ENCODE assay signal across 12 cellular contexts in genomic region chr9:33751536-33752129, GRCh38. TPM values are rescaled to one million over a fixed set of nuclear protein-coding genes. Genes with fewer than 3 reads are reported as not detected.
DNase-seq lines count a peak whose midpoint lies in the region; ATAC-seq and TF ChIP-seq lines count a peak whose summit lies in the region.
"Had no signal": no experiment of that assay in that cellular context is flagged by ENCODE, and none has a peak within 500 bp of the region (broad histone marks: within the 10 kb centered on the region; RNA-seq: fewer than 3 reads in every experiment).

No MANE protein-coding gene starts in this region.

- in situ Hi-C loops in HAP-1 (cut with MboI; ENCODE audit: low sequenced_read_pairs): no loop called here

- H3K4me1 Mint-ChIP-seq in activated naive CD8-positive, alpha-beta T cell (ENCODE audit: low read depth): peaks cover 40% of the 10 kb centered on the region
- peaks cover 34% of the 10 kb centered on the region for H3K4me1 Mint-ChIP-seq in activated naive CD8-positive, alpha-beta T cell treated with anti-CD3 and anti-CD28 coated beads, Interleukin-2, amount 50 U/mL, for 24 hours
- H3K4me1 Mint-ChIP-seq in activated T-helper 17 cell treated with anti-CD3 and anti-CD28 coated beads, Interleukin-2, amount 50 U/mL, for 72 hours: peaks cover 5% of the 10 kb centered on the region
- peaks cover 36% of the 10 kb centered on the region for H3K4me1 Mint-ChIP-seq in stimulated activated effector memory CD8-positive, alpha-beta T cell treated with anti-CD3 and anti-CD28 coated beads, Interleukin-12 subunit alpha, Interleukin-12 subunit beta, amount 100 ng/mL, for 72 hours

- no peak for ATAC-seq in activated naive CD8-positive, alpha-beta T cell treated with anti-CD3 and anti-CD28 coated beads, Interleukin-2, amount 50 U/mL, for 24 hours
- ATAC-seq in activated T-helper 17 cell treated with anti-CD3 and anti-CD28 coated beads, Interleukin-2, amount 50 U/mL, for 72 hours (replicated peaks): no peak
- ATAC-seq in stimulated activated effector memory CD8-positive, alpha-beta T cell treated with anti-CD3 and anti-CD28 coated beads, Interleukin-12 subunit alpha, Interleukin-12 subunit beta, amount 100 ng/mL, for 72 hours: no peak
- ATAC-seq in GM19463 (IDR thresholded peaks at IDR 0.05; ENCODE audit: unreplicated experiment): no peak
- ATAC-seq in HG03045 (IDR thresholded peaks at IDR 0.05; ENCODE audit: unreplicated experiment): no peak
- ATAC-seq: activated CD8-positive, alpha-beta T cell treated with anti-CD3 and anti-CD28 coated beads, Interleukin-2, amount 10 ng/mL, durations not matched to agents 7 days and 5 days had no signal

- H3K36me3 ChIP-seq in HAP-1 (replicated peaks): no peaks in the 10 kb centered on the region

- TF ChIP-seq CTCF in fibroblast of villous mesenchyme (IDR thresholded peaks at IDR 0.05; ENCODE audit: insufficient read depth, low read depth, low read length): no peak

- H3K36me3 Mint-ChIP-seq in activated naive CD8-positive, alpha-beta T cell: no peaks in the 10 kb centered on the region
- no peaks in the 10 kb centered on the region for H3K36me3 Mint-ChIP-seq in activated naive CD8-positive, alpha-beta T cell treated with anti-CD3 and anti-CD28 coated beads, Interleukin-2, amount 50 U/mL, for 24 hours (ENCODE audit: low read depth)
- H3K36me3 Mint-ChIP-seq in activated T-helper 17 cell treated with anti-CD3 and anti-CD28 coated beads, Interleukin-2, amount 50 U/mL, for 72 hours (ENCODE audit: low read depth): peaks cover 6% of the 10 kb centered on the region
- H3K36me3 Mint-ChIP-seq in stimulated activated effector memory CD8-positive, alpha-beta T cell treated with anti-CD3 and anti-CD28 coated beads, Interleukin-12 subunit alpha, Interleukin-12 subunit beta, amount 100 ng/mL, for 72 hours: no peaks in the 10 kb centered on the region

- peak overlapping the region; percentile 65 for H3K4me3 ChIP-seq in fibroblast of villous mesenchyme (ENCODE audit: low read depth, low read length)
- H3K4me3 ChIP-seq in HAP-1: no peak overlapping the region

- no peaks in the 10 kb centered on the region for H3K9me3 ChIP-seq in HAP-1

- H3K27me3 Mint-ChIP-seq in activated naive CD8-positive, alpha-beta T cell: peaks cover 41% of the 10 kb centered on the region
- H3K27me3 Mint-ChIP-seq in activated naive CD8-positive, alpha-beta T cell treated with anti-CD3 and anti-CD28 coated beads, Interleukin-2, amount 50 U/mL, for 24 hours: peaks cover 71% of the 10 kb centered on the region
- H3K27me3 Mint-ChIP-seq in activated T-helper 17 cell treated with anti-CD3 and anti-CD28 coated beads, Interleukin-2, amount 50 U/mL, for 72 hours: peaks cover 48% of the 10 kb centered on the region

- H3K27ac Mint-ChIP-seq in activated naive CD8-positive, alpha-beta T cell: no peak overlapping the region
- H3K27ac Mint-ChIP-seq in activated naive CD8-positive, alpha-beta T cell treated with anti-CD3 and anti-CD28 coated beads, Interleukin-2, amount 50 U/mL, for 24 hours: no peak overlapping the region
- H3K27ac Mint-ChIP-seq in activated T-helper 17 cell treated with anti-CD3 and anti-CD28 coated beads, Interleukin-2, amount 50 U/mL, for 72 hours: no peak overlapping the region
- no peak overlapping the region for H3K27ac Mint-ChIP-seq in stimulated activated effector memory CD8-positive, alpha-beta T cell treated with anti-CD3 and anti-CD28 coated beads, Interleukin-12 subunit alpha, Interleukin-12 subunit beta, amount 100 ng/mL, for 72 hours
- H3K27ac Mint-ChIP-seq: activated CD8-positive, alpha-beta T cell treated with anti-CD3 and anti-CD28 coated beads, Interleukin-2, amount 10 ng/mL, durations not matched to agents 7 days and 5 days had no signal

- no peaks in the 10 kb centered on the region for H3K9me3 Mint-ChIP-seq in activated naive CD8-positive, alpha-beta T cell (ENCODE audit: low read depth)
- H3K9me3 Mint-ChIP-seq in activated naive CD8-positive, alpha-beta T cell treated with anti-CD3 and anti-CD28 coated beads, Interleukin-2, amount 50 U/mL, for 24 hours: no peaks in the 10 kb centered on the region
- no peaks in the 10 kb centered on the region for H3K9me3 Mint-ChIP-seq in activated T-helper 17 cell treated with anti-CD3 and anti-CD28 coated beads, Interleukin-2, amount 50 U/mL, for 72 hours
- H3K9me3 Mint-ChIP-seq in stimulated activated effector memory CD8-positive, alpha-beta T cell treated with anti-CD3 and anti-CD28 coated beads, Interleukin-12 subunit alpha, Interleukin-12 subunit beta, amount 100 ng/mL, for 72 hours: no peaks in the 10 kb centered on the region

- peaks cover 26% of the 10 kb centered on the region for H3K27me3 ChIP-seq in HAP-1 (ENCODE audit: low read depth)

- H3K4me1 ChIP-seq in HAP-1: peaks cover 3% of the 10 kb centered on the region; the same call in 1 of the 2 replicates

- H3K4me3 Mint-ChIP-seq in activated naive CD8-positive, alpha-beta T cell: peak overlapping the region; percentile 80
- no peak overlapping the region for H3K4me3 Mint-ChIP-seq in activated naive CD8-positive, alpha-beta T cell treated with anti-CD3 and anti-CD28 coated beads, Interleukin-2, amount 50 U/mL, for 24 hours
- H3K4me3 Mint-ChIP-seq in activated T-helper 17 cell treated with anti-CD3 and anti-CD28 coated beads, Interleukin-2, amount 50 U/mL, for 72 hours: peak overlapping the region; percentile 19
- H3K4me3 Mint-ChIP-seq in stimulated activated effector memory CD8-positive, alpha-beta T cell treated with anti-CD3 and anti-CD28 coated beads, Interleukin-12 subunit alpha, Interleukin-12 subunit beta, amount 100 ng/mL, for 72 hours: peak overlapping the region; percentile 79
- H3K4me3 Mint-ChIP-seq: activated CD8-positive, alpha-beta T cell treated with anti-CD3 and anti-CD28 coated beads, Interleukin-2, amount 10 ng/mL, durations not matched to agents 7 days and 5 days had no signal

- DNase-seq in activated naive CD8-positive, alpha-beta T cell treated with anti-CD3 and anti-CD28 coated beads, Interleukin-2, amount 50 U/mL, for 24 hours: no peak
- DNase-seq in fibroblast of villous mesenchyme (ENCODE audit: low read depth) (no peak), HAP-1 (ENCODE audit: low spot score in 2 of 2) (no peak)
- no peak for DNase-seq in stimulated activated effector memory CD8-positive, alpha-beta T cell treated with anti-CD3 and anti-CD28 coated beads, Interleukin-12 subunit alpha, Interleukin-12 subunit beta, amount 100 ng/mL, for 72 hours (ENCODE audit: low spot score in 2 of 2)
- DNase-seq: activated CD8-positive, alpha-beta T cell treated with anti-CD3 and anti-CD28 coated beads, Interleukin-2, amount 10 ng/mL, durations not matched to agents 7 days and 5 days; activated gamma-delta T cell; NCI-H2171; nucleus accumbens had no signal

RNA-seq across cellular contexts. Expression of gene PRSS3, which starts 43.7 kb away (rescaled TPM):
- total RNA-seq in activated T-helper 17 cell treated with anti-CD3 and anti-CD28 coated beads, Interleukin-2, amount 50 U/mL, for 72 hours: not detected
- total RNA-seq in fibroblast of villous mesenchyme: 3.9 and 12.9 TPM in 2 replicates
- total RNA-seq: activated CD8-positive, alpha-beta T cell treated with anti-CD3 and anti-CD28 coated beads, Interleukin-2, amount 10 ng/mL, durations not matched to agents 7 days and 5 days had no signal
